22 cellular contexts compared by ENCODE assay signal in genomic region chr6:25743868-25744267, GRCh38. TPM values are rescaled to one million over a fixed set of nuclear protein-coding genes. Genes with fewer than 3 reads are reported as not detected.
DNase-seq lines count a peak whose midpoint lies in the region; ATAC-seq and TF ChIP-seq lines count a peak whose summit lies in the region.
"Had no signal": no experiment of that assay in that cellular context is flagged by ENCODE, and none has a peak within 500 bp of the region (broad histone marks: within the 10 kb centered on the region; RNA-seq: fewer than 3 reads in every experiment).

No MANE protein-coding gene starts in this region.

- H3K36me3 Mint-ChIP-seq in stimulated activated effector memory CD8-positive, alpha-beta T cell treated with anti-CD3 and anti-CD28 coated beads, Interleukin-12 subunit alpha, Interleukin-12 subunit beta, amount 100 ng/mL, for 72 hours = no peaks in the 10 kb centered on the region
- H3K36me3 Mint-ChIP-seq: CD4-positive, CD25-positive, alpha-beta regulatory T cell had no signal

- H3K4me3 ChIP-seq in hepatocyte = no peak overlapping the region

- no peaks in the 10 kb centered on the region for H3K9me2 ChIP-seq in hepatocyte (replicated peaks; ENCODE audit: insufficient read depth)

- no peak overlapping the region for H3K4me3 Mint-ChIP-seq in stimulated activated effector memory CD8-positive, alpha-beta T cell treated with anti-CD3 and anti-CD28 coated beads, Interleukin-12 subunit alpha, Interleukin-12 subunit beta, amount 100 ng/mL, for 72 hours
- H3K4me3 Mint-ChIP-seq: CD4-positive, CD25-positive, alpha-beta regulatory T cell had no signal

- peak; percentile 50 for ATAC-seq in GM18870 (IDR thresholded peaks at IDR 0.05; ENCODE audit: unreplicated experiment)
- peak; percentile 42 for ATAC-seq in stimulated activated effector memory CD8-positive, alpha-beta T cell treated with anti-CD3 and anti-CD28 coated beads, Interleukin-12 subunit alpha, Interleukin-12 subunit beta, amount 100 ng/mL, for 72 hours
- no peak for ATAC-seq in HG03025 (IDR thresholded peaks at IDR 0.05; ENCODE audit: low FRiP score, unreplicated experiment)
- no peak for ATAC-seq in HG03457 (IDR thresholded peaks at IDR 0.05; ENCODE audit: unreplicated experiment)

- no peaks in the 10 kb centered on the region for H3K79me2 ChIP-seq in hepatocyte

- H4K20me1 ChIP-seq in hepatocyte (ENCODE audit: insufficient read depth, poor library complexity, severe bottlenecking) = no peaks in the 10 kb centered on the region

- no peaks in the 10 kb centered on the region for H3K9me3 ChIP-seq in hepatocyte (ENCODE audit: low read depth)

- H3K4me1 Mint-ChIP-seq in stimulated activated effector memory CD8-positive, alpha-beta T cell treated with anti-CD3 and anti-CD28 coated beads, Interleukin-12 subunit alpha, Interleukin-12 subunit beta, amount 100 ng/mL, for 72 hours = no peaks in the 10 kb centered on the region
- H3K4me1 Mint-ChIP-seq: CD4-positive, CD25-positive, alpha-beta regulatory T cell had no signal

- no peaks in the 10 kb centered on the region for H3K36me3 ChIP-seq in hepatocyte (replicated peaks; ENCODE audit: insufficient read depth, low read depth)

- TF ChIP-seq CTCF in hepatocyte (IDR thresholded peaks at IDR 0.05; ENCODE audit: poor library complexity) = no peak

- peaks cover 20% of the 10 kb centered on the region for H3K4me1 ChIP-seq in hepatocyte (ENCODE audit: insufficient read depth)

- peak; percentile 14 for DNase-seq in HT-29 (ENCODE audit: low spot score)
- peak; percentile 59 for DNase-seq in hepatocyte (ENCODE audit: low spot score)
- no peak for DNase-seq in stimulated activated effector memory CD8-positive, alpha-beta T cell treated with anti-CD3 and anti-CD28 coated beads, Interleukin-12 subunit alpha, Interleukin-12 subunit beta, amount 100 ng/mL, for 72 hours (ENCODE audit: low spot score in 2 of 2)
- no peak for DNase-seq in NCI-H2029 (lab: John Stamatoyannopoulos, UW)
- DNase-seq: CD4-positive, CD25-positive, alpha-beta regulatory T cell; EL; GF-D8; H7; Karpas-422; NCI-H1417; NCI-H1694 treated with DMSO at 0.1 percent for 48 hours; NCI-H2107; NCI-H446 treated with DMSO at 0.1 percent for 48 hours; NCI-H526 treated with DMSO at 0.1 percent for 48 hours; OCI-M1; Right ventricle myocardium superior had no signal

- H3K4me2 ChIP-seq in hepatocyte = no peak overlapping the region

- H3K9me3 Mint-ChIP-seq in stimulated activated effector memory CD8-positive, alpha-beta T cell treated with anti-CD3 and anti-CD28 coated beads, Interleukin-12 subunit alpha, Interleukin-12 subunit beta, amount 100 ng/mL, for 72 hours = no peaks in the 10 kb centered on the region
- H3K9me3 Mint-ChIP-seq: CD4-positive, CD25-positive, alpha-beta regulatory T cell had no signal

- no peak overlapping the region for H3K27ac Mint-ChIP-seq in stimulated activated effector memory CD8-positive, alpha-beta T cell treated with anti-CD3 and anti-CD28 coated beads, Interleukin-12 subunit alpha, Interleukin-12 subunit beta, amount 100 ng/mL, for 72 hours
- H3K27ac Mint-ChIP-seq: CD4-positive, CD25-positive, alpha-beta regulatory T cell had no signal

- peak overlapping the region; percentile 83 for H3K27ac ChIP-seq in hepatocyte

- H3K27me3 ChIP-seq in hepatocyte = no peaks in the 10 kb centered on the region

- no peak overlapping the region for H2AFZ ChIP-seq in hepatocyte

RNA-seq across cellular contexts. Expression of gene SLC17A4, which starts 10.7 kb away (rescaled TPM):
- total RNA-seq in HT-29 (2014; rRNA removed; shearing (Covaris generic)) = 0.05 and 0.23 TPM in 2 replicates
- 8.9 and 9.6 TPM in 2 replicates for total RNA-seq in hepatocyte
- 5.2 and 6.3 TPM in 2 replicates for polyA plus RNA-seq in hepatocyte
- total RNA-seq: CD4-positive, CD25-positive, alpha-beta regulatory T cell; H7; MCF 10A; Right ventricle myocardium superior; SK-MEL-5 had no signal
- polyA plus RNA-seq: BJ; CD4-positive, CD25-positive, alpha-beta regulatory T cell had no signal

Comparison
In these comparisons a context has a peak if more than half of its experiments do, and no peak if none do; other contexts are left out.
1. ATAC-seq: peak in GM18870 (single experiment) and stimulated activated effector memory CD8-positive, alpha-beta T cell treated with anti-CD3 and anti-CD28 coated beads, Interleukin-12 subunit alpha, Interleukin-12 subunit beta, amount 100 ng/mL, for 72 hours (single experiment); none in HG03025 (single experiment) and HG03457 (single experiment).
2. DNase-seq: peak in HT-29 (single experiment) and hepatocyte (single experiment); none in stimulated activated effector memory CD8-positive, alpha-beta T cell treated with anti-CD3 and anti-CD28 coated beads, Interleukin-12 subunit alpha, Interleukin-12 subunit beta, amount 100 ng/mL, for 72 hours (0 of 2) and NCI-H2029 (single experiment).